In the genomic region with DNA sequence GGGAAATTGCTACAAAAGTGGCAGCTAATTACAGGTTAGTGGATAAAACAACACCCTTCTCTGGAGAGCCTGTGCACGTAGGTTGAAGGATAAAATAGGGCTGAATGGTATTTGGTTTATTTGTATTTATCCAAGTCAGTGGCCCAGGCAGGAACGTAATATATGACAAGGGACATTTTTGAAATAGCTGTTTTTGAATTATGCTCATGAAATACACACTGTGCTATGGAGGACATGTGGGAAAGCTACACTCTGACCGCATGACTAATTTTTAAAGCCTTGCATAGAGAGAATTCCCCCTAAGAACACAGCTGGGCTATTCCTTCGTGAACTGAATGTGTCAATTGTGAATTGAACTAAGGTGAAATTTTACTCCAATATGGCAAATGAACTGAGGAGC, we compare ENCODE assay signal across 20 cellular contexts.
DNase-seq lines count a peak whose midpoint lies in the region; ATAC-seq and TF ChIP-seq lines count a peak whose summit lies in the region.
"Had no signal": no experiment of that assay in that cellular context is flagged by ENCODE, and none has a peak within 500 bp of the region (broad histone marks: within the 10 kb centered on the region; RNA-seq: fewer than 3 reads in every experiment).

No MANE protein-coding gene starts in this region.

- no peaks in the 10 kb centered on the region for H3K36me3 Mint-ChIP-seq in glutamatergic neuron (ENCODE audit: unreplicated experiment)
- H3K36me3 Mint-ChIP-seq in activated T-cell treated with anti-CD3 and anti-CD28 coated beads, Interleukin-2, amount 50 U/mL, for 72 hours (ENCODE audit: insufficient read depth in 2 of 2) = no peaks in the 10 kb centered on the region
- H3K36me3 Mint-ChIP-seq: activated naive CD8-positive, alpha-beta T cell treated with anti-CD3 and anti-CD28 coated beads, Interleukin-2, amount 10 ng/mL, durations not matched to agents 7 days and 5 days; mesothelial cell of epicardium; stimulated activated naive B cell treated with anti-CD40 and anti-IgM and Interleukin-4, amounts not matched to agents 10 μg/mL and 1 μg/mL and 100 μg/mL, for 72 hours had no signal

- ATAC-seq in psoas muscle = no peak
- no peak for ATAC-seq in activated T-cell treated with anti-CD3 and anti-CD28 coated beads, Interleukin-2, amount 50 U/mL, for 72 hours (replicated peaks in 1 of 2)
- ATAC-seq: stimulated activated naive B cell treated with anti-CD40 and anti-IgM and Interleukin-4, amounts not matched to agents 10 μg/mL and 1 μg/mL and 100 μg/mL, for 72 hours; upper lobe of right lung had no signal

- H3K36me3 ChIP-seq in psoas muscle (ENCODE audit: insufficient read depth in 1 of 2, low read depth in 1 of 2) = no peaks in the 10 kb centered on the region
- H3K36me3 ChIP-seq: spleen, upper lobe of right lung had no signal

- peaks cover 5% of the 10 kb centered on the region for H3K4me1 ChIP-seq in psoas muscle
- H3K4me1 ChIP-seq: spleen, upper lobe of right lung had no signal

- H3K27ac Mint-ChIP-seq in glutamatergic neuron (ENCODE audit: unreplicated experiment) = peak overlapping the region; percentile 69
- H3K27ac Mint-ChIP-seq in activated T-cell treated with anti-CD3 and anti-CD28 coated beads, Interleukin-2, amount 50 U/mL, for 72 hours = no peak overlapping the region
- H3K27ac Mint-ChIP-seq: activated CD4-positive, alpha-beta T cell treated with anti-CD3 and anti-CD28 coated beads, Interleukin-2, amount 10 ng/mL, durations not matched to agents 7 days and 5 days; activated naive CD8-positive, alpha-beta T cell treated with anti-CD3 and anti-CD28 coated beads, Interleukin-2, amount 10 ng/mL, durations not matched to agents 7 days and 5 days; mesothelial cell of epicardium; stimulated activated naive B cell treated with anti-CD40 and anti-IgM and Interleukin-4, amounts not matched to agents 10 μg/mL and 1 μg/mL and 100 μg/mL, for 72 hours had no signal

- no peak overlapping the region for H3K4me3 Mint-ChIP-seq in glutamatergic neuron (ENCODE audit: unreplicated experiment)
- H3K4me3 Mint-ChIP-seq in activated T-cell treated with anti-CD3 and anti-CD28 coated beads, Interleukin-2, amount 50 U/mL, for 72 hours = no peak overlapping the region
- H3K4me3 Mint-ChIP-seq: activated CD4-positive, alpha-beta T cell treated with anti-CD3 and anti-CD28 coated beads, Interleukin-2, amount 10 ng/mL, durations not matched to agents 7 days and 5 days; activated naive CD8-positive, alpha-beta T cell treated with anti-CD3 and anti-CD28 coated beads, Interleukin-2, amount 10 ng/mL, durations not matched to agents 7 days and 5 days; mesothelial cell of epicardium; stimulated activated naive B cell treated with anti-CD40 and anti-IgM and Interleukin-4, amounts not matched to agents 10 μg/mL and 1 μg/mL and 100 μg/mL, for 72 hours had no signal

- intact Hi-C loops in psoas muscle (cut with DNase I) = no loop called here

- H3K27me3 ChIP-seq in psoas muscle (ENCODE audit: insufficient read depth in 3 of 3, low read length in 2 of 3) = no peaks in the 10 kb centered on the region
- H3K27me3 ChIP-seq: spleen, upper lobe of right lung had no signal

- DNase-seq in NCI-H2227 treated with DMSO at 0.1 percent for 48 hours (lab: John Stamatoyannopoulos, UW) (peak; percentile 82), NCI-H2227 (lab: John Stamatoyannopoulos, UW; ENCODE audit: unreplicated experiment) (no peak), amniotic stem cell (lab: John Stamatoyannopoulos, UW) (peak; percentile 43), glutamatergic neuron (no peak), psoas muscle (no peak), NCI-H1417 treated with DMSO at 0.1 percent for 48 hours (lab: John Stamatoyannopoulos, UW) (no peak)
- no peak for DNase-seq in activated T-cell treated with anti-CD3 and anti-CD28 coated beads, Interleukin-2, amount 50 U/mL, for 72 hours
- no peak for DNase-seq in activated T-cell treated with anti-CD3 and anti-CD28 coated beads, Interleukin-2, amount 50 U/mL, for 48 hours
- DNase-seq: activated CD4-positive, alpha-beta T cell treated with anti-CD3 and anti-CD28 coated beads, Interleukin-2, amount 10 ng/mL, durations not matched to agents 7 days and 5 days; activated naive CD8-positive, alpha-beta T cell treated with anti-CD3 and anti-CD28 coated beads, Interleukin-2, amount 10 ng/mL, durations not matched to agents 7 days and 5 days; cerebellar nuclear complex; head of caudate nucleus; NCI-H226; nucleus accumbens; SIG-M5; spleen; stimulated activated naive B cell treated with anti-CD40 and anti-IgM and Interleukin-4, amounts not matched to agents 10 μg/mL and 1 μg/mL and 100 μg/mL, for 72 hours; T-helper 9 cell; upper lobe of right lung had no signal

- H3K9me3 Mint-ChIP-seq in glutamatergic neuron (ENCODE audit: unreplicated experiment) = peaks cover 8% of the 10 kb centered on the region
- H3K9me3 Mint-ChIP-seq in activated T-cell treated with anti-CD3 and anti-CD28 coated beads, Interleukin-2, amount 50 U/mL, for 72 hours = no peaks in the 10 kb centered on the region
- H3K9me3 Mint-ChIP-seq: activated CD4-positive, alpha-beta T cell treated with anti-CD3 and anti-CD28 coated beads, Interleukin-2, amount 10 ng/mL, durations not matched to agents 7 days and 5 days; mesothelial cell of epicardium; stimulated activated naive B cell treated with anti-CD40 and anti-IgM and Interleukin-4, amounts not matched to agents 10 μg/mL and 1 μg/mL and 100 μg/mL, for 72 hours had no signal

- 43 to 68% (median 50%) methylated on average over 4 of the region's 4 CpGs for WGBS in psoas muscle, 3 donors

- peaks cover 57% of the 10 kb centered on the region for H3K4me1 Mint-ChIP-seq in glutamatergic neuron (ENCODE audit: low read depth, unreplicated experiment)
- no peaks in the 10 kb centered on the region for H3K4me1 Mint-ChIP-seq in activated T-cell treated with anti-CD3 and anti-CD28 coated beads, Interleukin-2, amount 50 U/mL, for 72 hours (ENCODE audit: low read depth)
- H3K4me1 Mint-ChIP-seq: activated CD4-positive, alpha-beta T cell treated with anti-CD3 and anti-CD28 coated beads, Interleukin-2, amount 10 ng/mL, durations not matched to agents 7 days and 5 days; activated naive CD8-positive, alpha-beta T cell treated with anti-CD3 and anti-CD28 coated beads, Interleukin-2, amount 10 ng/mL, durations not matched to agents 7 days and 5 days; stimulated activated naive B cell treated with anti-CD40 and anti-IgM and Interleukin-4, amounts not matched to agents 10 μg/mL and 1 μg/mL and 100 μg/mL, for 72 hours had no signal

- no peak overlapping the region for H3K27ac ChIP-seq in psoas muscle
- H3K27ac ChIP-seq: spleen, upper lobe of right lung had no signal

- H3K9me3 ChIP-seq in psoas muscle = no peaks in the 10 kb centered on the region
- H3K9me3 ChIP-seq: spleen, upper lobe of right lung had no signal

- H3K27me3 Mint-ChIP-seq in glutamatergic neuron (ENCODE audit: unreplicated experiment) = peaks cover 6% of the 10 kb centered on the region
- H3K27me3 Mint-ChIP-seq in activated T-cell treated with anti-CD3 and anti-CD28 coated beads, Interleukin-2, amount 50 U/mL, for 72 hours (ENCODE audit: low read depth) = no peaks in the 10 kb centered on the region
- H3K27me3 Mint-ChIP-seq: activated CD4-positive, alpha-beta T cell treated with anti-CD3 and anti-CD28 coated beads, Interleukin-2, amount 10 ng/mL, durations not matched to agents 7 days and 5 days; activated naive CD8-positive, alpha-beta T cell treated with anti-CD3 and anti-CD28 coated beads, Interleukin-2, amount 10 ng/mL, durations not matched to agents 7 days and 5 days had no signal

- TF ChIP-seq CTCF in glutamatergic neuron (IDR thresholded peaks at IDR 0.05; ENCODE audit: partially characterized antibody, unreplicated experiment) (no peak), psoas muscle (IDR thresholded peaks at IDR 0.05) (no peak)

- H3K4me3 ChIP-seq in psoas muscle = no peak overlapping the region
- H3K4me3 ChIP-seq: spleen, upper lobe of right lung had no signal

Comparison
In these comparisons a context has a peak if more than half of its experiments do, and no peak if none do; other contexts are left out.
1. DNase-seq: peak in NCI-H2227 treated with DMSO at 0.1 percent for 48 hours (single experiment) and amniotic stem cell (single experiment); none in NCI-H2227 (single experiment), glutamatergic neuron (single experiment), psoas muscle (0 of 2), activated T-cell treated with anti-CD3 and anti-CD28 coated beads, Interleukin-2, amount 50 U/mL, for 72 hours (0 of 2), activated T-cell treated with anti-CD3 and anti-CD28 coated beads, Interleukin-2, amount 50 U/mL, for 48 hours (0 of 2) and NCI-H1417 treated with DMSO at 0.1 percent for 48 hours (single experiment).